ENCODE assay signal across 8 cellular contexts in genomic region chr20:35953411-35954199, GRCh38. TPM values are rescaled to one million over a fixed set of nuclear protein-coding genes. Genes with fewer than 3 reads are reported as not detected.
DNase-seq lines count a peak whose midpoint lies in the region; ATAC-seq and TF ChIP-seq lines count a peak whose summit lies in the region.

No MANE protein-coding gene starts in this region.

- intact Hi-C loops in ascending aorta (cut with DNase I) = loop anchor here (1.0 to 10.0 kb wide), 4 partner anchors 69 to 1589 kb away; partner anchors contain the start of genes ITCH and SPAG4

- H3K4me1 ChIP-seq in BE2C (no peaks in the 10 kb centered on the region), ascending aorta (peaks cover 0 to 16% of the 10 kb centered on the region in 2 donors), skeletal muscle satellite cell (ENCODE audit: control insufficient read depth, insufficient read depth, low read length) (peaks cover 14% of the 10 kb centered on the region)

- DNase-seq in BE2C = peak; percentile 56
- peak; percentile 63 for DNase-seq in T-helper 2 cell treated with Interferon-gamma antibody and Interleukin-4, amounts not matched to agents 5 μg/mL and 100 μg/mL, for 36 hours (ENCODE audit: low spot score)
- peak in 1 of 2 donors; percentile 74 for DNase-seq in ascending aorta (ENCODE audit: low spot score in 2 of 2)
- DNase-seq in hepatic stellate cell (ENCODE audit: low spot score) = peak; percentile 54
- no peak for DNase-seq in cortex of kidney (lab: John Stamatoyannopoulos, UW)

- ATAC-seq in GM19397 (IDR thresholded peaks at IDR 0.05; ENCODE audit: unreplicated experiment) (peak; percentile 27), HG03565 (IDR thresholded peaks at IDR 0.05; ENCODE audit: unreplicated experiment) (peak; percentile 10)

- H3K27me3 Mint-ChIP-seq in T-helper 2 cell treated with Interferon-gamma antibody and Interleukin-4, amounts not matched to agents 5 μg/mL and 100 μg/mL, for 36 hours (ENCODE audit: low read depth) = no peaks in the 10 kb centered on the region

- H3K36me3 Mint-ChIP-seq in T-helper 2 cell treated with Interferon-gamma antibody and Interleukin-4, amounts not matched to agents 5 μg/mL and 100 μg/mL, for 36 hours (ENCODE audit: low read depth) = peaks cover 21% of the 10 kb centered on the region

- peak overlapping the region; percentile 98 to 99 for H3K27ac ChIP-seq in ascending aorta

- peak overlapping the region; percentile 100 for H3K27ac Mint-ChIP-seq in T-helper 2 cell treated with Interferon-gamma antibody and Interleukin-4, amounts not matched to agents 5 μg/mL and 100 μg/mL, for 36 hours

- H3K9ac ChIP-seq in skeletal muscle satellite cell (ENCODE audit: low read depth, low read length) = peak overlapping the region; percentile 99

- peaks cover 8% of the 10 kb centered on the region for H3K4me1 Mint-ChIP-seq in T-helper 2 cell treated with Interferon-gamma antibody and Interleukin-4, amounts not matched to agents 5 μg/mL and 100 μg/mL, for 36 hours (ENCODE audit: low read depth)

- no peaks in the 10 kb centered on the region for H3K9me3 Mint-ChIP-seq in T-helper 2 cell treated with Interferon-gamma antibody and Interleukin-4, amounts not matched to agents 5 μg/mL and 100 μg/mL, for 36 hours

- H3K36me3 ChIP-seq in BE2C (peaks cover 8% of the 10 kb centered on the region), ascending aorta (no peaks in the 10 kb centered on the region), skeletal muscle satellite cell (ENCODE audit: insufficient read depth, low read length) (peaks cover under 1% of the 10 kb centered on the region)

- H3K4me3 Mint-ChIP-seq in T-helper 2 cell treated with Interferon-gamma antibody and Interleukin-4, amounts not matched to agents 5 μg/mL and 100 μg/mL, for 36 hours = peak overlapping the region; percentile 100

- peak overlapping the region; percentile 92 for H3K4me2 ChIP-seq in skeletal muscle satellite cell (ENCODE audit: low read length)

- H3K4me3 ChIP-seq in BE2C (ENCODE audit: low read depth, low read length) = peak overlapping the region; percentile 96
- H3K4me3 ChIP-seq in ascending aorta = peak overlapping the region; percentile 94
- peak overlapping the region; percentile 91 for H3K4me3 ChIP-seq in skeletal muscle satellite cell (ENCODE audit: low read length)

- H3K27me3 ChIP-seq in BE2C (no peaks in the 10 kb centered on the region), ascending aorta (no peaks in the 10 kb centered on the region), skeletal muscle satellite cell (ENCODE audit: control insufficient read depth, insufficient read depth, low read length) (no peaks in the 10 kb centered on the region)

- H3K9me3 ChIP-seq in BE2C (no peaks in the 10 kb centered on the region), ascending aorta (no peaks in the 10 kb centered on the region), skeletal muscle satellite cell (replicated peaks; ENCODE audit: low read length) (no peaks in the 10 kb centered on the region)

- TF ChIP-seq CTCF in BE2C (IDR thresholded peaks at IDR 0.05; ENCODE audit: low read depth, low read length) (no peak), ascending aorta (IDR thresholded peaks at IDR 0.05) (no peak)

RNA-seq across cellular contexts. Expression of gene SCAND1, which starts 0.7 kb away (rescaled TPM):
- 379 TPM for polyA plus RNA-seq in BE2C (2012; ENCODE audit: insufficient read depth, insufficient read length, low read depth)
- 146 TPM for total RNA-seq in ascending aorta
- total RNA-seq in skeletal muscle satellite cell (2012; rRNA removed) = 78.0 and 97.8 TPM in 2 replicates

RNA-seq across cellular contexts. Expression of gene CNBD2, which starts 14.8 kb away (rescaled TPM):
- polyA plus RNA-seq in BE2C (2012; ENCODE audit: insufficient read depth, insufficient read length, low read depth) = 0.31 TPM
- not detected for total RNA-seq in ascending aorta
- total RNA-seq in skeletal muscle satellite cell (2012; rRNA removed) = 0.87 and 1.0 TPM in 2 replicates
